Comparison of ENCODE assay signal across 9 cellular contexts in the genomic region with DNA sequence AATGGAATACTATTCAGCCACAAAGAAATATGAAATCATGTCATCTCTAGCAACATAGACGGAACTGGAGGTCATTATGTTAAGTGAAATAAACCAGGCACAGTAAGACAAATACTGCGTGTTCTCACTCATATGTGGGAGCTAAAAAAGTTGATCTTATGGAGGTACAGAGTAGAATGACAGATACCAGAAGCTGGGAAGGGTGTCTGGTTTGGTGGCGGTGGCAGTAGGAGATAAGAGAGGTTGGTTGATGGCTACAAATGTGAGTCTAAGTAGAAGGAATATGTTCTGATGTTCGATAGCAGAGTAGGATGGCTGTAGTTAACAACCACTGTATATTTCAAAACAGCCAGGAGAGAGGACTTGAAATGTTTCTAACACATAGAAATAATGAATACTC.
"Had no signal": no experiment of that assay in that cellular context is flagged by ENCODE, and none has a peak within 500 bp of the region (broad histone marks: within the 10 kb centered on the region; RNA-seq: fewer than 3 reads in every experiment).

No MANE protein-coding gene starts in this region.

- H3K4me3 ChIP-seq: GM23248, GM23338, HAP-1 had no signal

- H3K9me3 ChIP-seq: HAP-1 had no signal

- H3K9me3 Mint-ChIP-seq: GM23338, H9, HFFc6 had no signal

- DNase-seq: GM23248, GOT3, H7, H9, HCEC 1CT, HFFc6 had no signal

- H3K27ac ChIP-seq: GM23248 had no signal

- H3K27ac Mint-ChIP-seq: GM23338, H9, HFFc6 had no signal

- H3K9ac ChIP-seq: GM23248 had no signal

- H3K4me1 Mint-ChIP-seq: H9 had no signal

- ATAC-seq: GM23338, HCT116 had no signal

- H2AFZ ChIP-seq: GM23248, GM23338 had no signal

- H3K4me2 ChIP-seq: GM23338 had no signal

- H3K4me3 Mint-ChIP-seq: GM23338, H9, HFFc6 had no signal

- H3K36me3 ChIP-seq: HAP-1 had no signal

- H3K4me1 ChIP-seq: HAP-1 had no signal
